In genomic region chr5:150612405-150612804, GRCh38 we compare ENCODE assay signal across 21 cellular contexts. TPM values are rescaled to one million over a fixed set of nuclear protein-coding genes. Genes with fewer than 3 reads are reported as not detected.
A peak's percentile ranks its signal among the peaks of the same experiment; 100 is the strongest.
DNase-seq lines count a peak whose midpoint lies in the region; ATAC-seq and TF ChIP-seq lines count a peak whose summit lies in the region.
"Had no signal": no experiment of that assay in that cellular context is flagged by ENCODE, and none has a peak within 500 bp of the region (broad histone marks: within the 10 kb centered on the region; RNA-seq: fewer than 3 reads in every experiment).

No MANE protein-coding gene starts in this region.

- H3K27me3 Mint-ChIP-seq in immature natural killer cell (ENCODE audit: low read depth in 3 of 3) (peaks cover 0 to 2% (median 2%) of the 10 kb centered on the region in 3 donors), chondrocyte (ENCODE audit: low read depth) (no peaks in the 10 kb centered on the region)

- H3K9me3 Mint-ChIP-seq in immature natural killer cell (no peaks in the 10 kb centered on the region), chondrocyte (ENCODE audit: low read depth) (no peaks in the 10 kb centered on the region)

- H3K4me1 ChIP-seq in right atrium auricular region (peaks cover 2 to 87% of the 10 kb centered on the region in 2 donors), thoracic aorta (ENCODE audit: control insufficient read depth in 1 of 2, low read depth in 2 of 2) (peaks cover 92 to 99% of the 10 kb centered on the region in 2 donors)

- no peaks in the 10 kb centered on the region for H3K36me3 Mint-ChIP-seq in immature natural killer cell
- H3K36me3 Mint-ChIP-seq in chondrocyte (ENCODE audit: low read depth) = peaks cover 14% of the 10 kb centered on the region

- peak; percentile 53 for DNase-seq in NCI-H2029 treated with DMSO at 0.1 percent for 48 hours (lab: John Stamatoyannopoulos, UW)
- peak in 2 of 61 donors; percentile 24 to 30 for DNase-seq in caudate nucleus (lab: John Stamatoyannopoulos, UW)
- no peak for DNase-seq in right atrium auricular region (ENCODE audit: low spot score)
- DNase-seq in thoracic aorta (ENCODE audit: low spot score) = no peak
- no peak for DNase-seq in activated T-cell treated with anti-CD3 and anti-CD28 coated beads, Interleukin-2, amount 50 U/mL, for 48 hours
- DNase-seq in immature natural killer cell = no peak
- no peak for DNase-seq in chondrocyte (ENCODE audit: low spot score)
- DNase-seq in NCI-H2196 (lab: John Stamatoyannopoulos, UW; ENCODE audit: unreplicated experiment) = no peak
- DNase-seq: activated CD4-positive, alpha-beta T cell treated with anti-CD3 and anti-CD28 coated beads for 1 hour; activated CD8-positive, alpha-beta memory T cell treated with anti-CD3 and anti-CD28 coated beads, Interleukin-2, amount 50 U/mL, for 4 hours; activated naive CD4-positive, alpha-beta T cell treated with Interleukin-2 at 50 U/mL for 16 hours; effector CD8-positive, alpha-beta T cell; Kasumi-1; left lung; NCI-H1105 treated with DMSO at 0.1 percent for 48 hours; T-helper 9 cell had no signal

- no peak for TF ChIP-seq CTCF in right atrium auricular region (IDR thresholded peaks at IDR 0.05)
- TF ChIP-seq CTCF in thoracic aorta (IDR thresholded peaks at IDR 0.05) = no peak
- TF ChIP-seq CTCF in chondrocyte (IDR thresholded peaks at IDR 0.05) = no peak

- H3K36me3 ChIP-seq in right atrium auricular region = no peaks in the 10 kb centered on the region
- no peaks in the 10 kb centered on the region for H3K36me3 ChIP-seq in thoracic aorta
- H3K36me3 ChIP-seq: left lung, SJSA1 had no signal

- H3K4me3 Mint-ChIP-seq in immature natural killer cell (no peak overlapping the region), chondrocyte (ENCODE audit: unreplicated experiment) (no peak overlapping the region)

- H3K9me3 ChIP-seq in right atrium auricular region = no peaks in the 10 kb centered on the region
- H3K9me3 ChIP-seq in thoracic aorta = no peaks in the 10 kb centered on the region
- H3K9me3 ChIP-seq: left lung, SJSA1 had no signal

- H3K4me3 ChIP-seq in right atrium auricular region = no peak overlapping the region
- H3K4me3 ChIP-seq in thoracic aorta = no peak overlapping the region
- H3K4me3 ChIP-seq: GM12878, left lung, SJSA1 had no signal

- no peak for ATAC-seq in thoracic aorta (ENCODE audit: insufficient number of reproducible peaks, low FRiP score, low read depth)
- ATAC-seq: GM12878, left lung had no signal

- H3K27ac Mint-ChIP-seq in immature natural killer cell (no peak overlapping the region), chondrocyte (ENCODE audit: unreplicated experiment) (no peak overlapping the region)

- H3K4me1 Mint-ChIP-seq in immature natural killer cell (no peaks in the 10 kb centered on the region), chondrocyte (ENCODE audit: low read depth) (peaks cover 78% of the 10 kb centered on the region)

- H3K27me3 ChIP-seq in right atrium auricular region (no peaks in the 10 kb centered on the region), thoracic aorta (replicated peaks; ENCODE audit: insufficient read depth) (no peaks in the 10 kb centered on the region)
- H3K27me3 ChIP-seq: left lung, SJSA1 had no signal

- H3K27ac ChIP-seq in caudate nucleus (ENCODE audit: low read depth, low read length) (peak overlapping the region; percentile 44), right atrium auricular region (peak overlapping the region; percentile 89 to 99), thoracic aorta (peak overlapping the region; percentile 96 to 99)
- H3K27ac ChIP-seq: SJSA1 had no signal

RNA-seq across cellular contexts. Expression of gene SYNPO, which starts 28.1 kb away (rescaled TPM):
- total RNA-seq in right atrium auricular region = 100 to 1,000 TPM; 369 to 413 TPM
- total RNA-seq in thoracic aorta = 100 to 1,000 TPM; 191 to 226 TPM
- polyA plus RNA-seq in immature natural killer cell = not detected
- 156 to 198 TPM (median 195 TPM) in 3 replicates for total RNA-seq in chondrocyte

RNA-seq across cellular contexts. Expression of gene MYOZ3, which starts 48.6 kb away (rescaled TPM):
- total RNA-seq in right atrium auricular region (1 to 10 TPM; 2.0 to 3.5 TPM), thoracic aorta (1 to 10 TPM in 1 of 2 donors, under 1 TPM in 1; 0.81 to 2.8 TPM), chondrocyte (1.9 to 3.3 TPM (median 2.0 TPM) in 3 replicates)
- polyA plus RNA-seq in immature natural killer cell = not detected
- total RNA-seq: G401, NCI-H460, OCI-LY7 had no signal

Comparison
In these comparisons a context has a peak if more than half of its experiments do, and no peak if none do; other contexts are left out.
1. H3K27ac ChIP-seq: peak in every context shown above with its lines; median percentile 98 in thoracic aorta; 94 in right atrium auricular region; 44 in caudate nucleus.